In the genomic region with DNA sequence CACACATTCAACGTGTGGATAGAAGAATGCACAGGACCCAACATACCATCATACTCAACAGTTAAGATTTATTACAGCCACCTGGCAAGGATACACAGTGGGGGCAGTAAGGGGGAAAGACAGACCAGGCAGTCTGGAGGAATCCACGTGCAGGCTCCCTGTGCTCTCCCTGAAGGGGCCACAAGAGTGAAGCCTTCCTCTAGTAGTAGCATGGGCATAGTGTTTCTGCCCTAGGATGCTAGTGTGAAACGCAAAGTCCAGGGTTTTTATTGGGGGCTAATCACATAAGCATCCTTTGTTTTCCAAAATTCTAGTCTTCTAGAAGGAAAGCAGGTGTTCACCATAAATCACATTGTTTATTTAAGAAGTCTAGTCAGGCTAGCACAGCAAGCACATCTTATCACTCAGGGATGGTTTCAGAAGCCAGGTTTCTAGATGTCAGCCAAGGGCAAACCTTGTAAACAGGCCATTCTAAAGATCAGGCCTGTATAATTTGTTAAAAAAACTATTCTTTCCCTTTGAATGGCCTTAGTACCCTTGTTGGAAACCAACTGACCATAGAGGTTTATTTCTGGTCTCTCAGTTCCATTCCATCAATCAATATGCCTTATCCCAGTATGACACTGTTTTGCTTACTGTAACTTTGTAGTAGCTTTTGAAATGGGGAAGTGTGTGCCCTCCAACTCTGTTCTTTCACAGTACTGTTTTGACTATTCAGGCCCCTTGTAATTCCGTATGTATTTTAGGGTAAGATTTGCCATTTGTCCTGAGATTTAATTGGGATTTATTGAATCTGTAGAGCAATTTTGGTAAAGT, we compare ENCODE assay signal across 1 cellular context.
A peak's percentile ranks its signal among the peaks of the same experiment; 100 is the strongest.
TF ChIP-seq lines count a peak whose summit lies in the region.

No MANE protein-coding gene starts in this region.

TF ChIP-seq in K562, 482 proteins besides CTCF, POLR2A, EP300 and RAD21:
- peak; percentile 34 for TF ChIP-seq MEIS2 (IDR thresholded peaks at IDR 0.05; ENCODE audit: partially characterized antibody)
- TF ChIP-seq ZNF766 (CRISPR knock-in tag; conservative IDR thresholded peaks at IDR 0.05), result peak; percentile 72
- no peak for TF ChIP-seq PBX2 (CRISPR knock-in tag; IDR thresholded peaks at IDR 0.05; ENCODE audit: low read depth)
- TF ChIP-seq PBX2 (tag; conservative IDR thresholded peaks at IDR 0.05; ENCODE audit: low read depth), result peak; percentile 57
- TF ChIP-seq SMAD2 (IDR thresholded peaks at IDR 0.05; ENCODE audit: low read depth, low read length), result no peak
